15 cellular contexts compared by ENCODE assay signal in genomic region chr4:3371038-3371437, GRCh38.
DNase-seq lines count a peak whose midpoint lies in the region; ATAC-seq, FAIRE-seq and TF ChIP-seq lines count a peak whose summit lies in the region.
"Had no signal": no experiment of that assay in that cellular context is flagged by ENCODE, and none has a peak within 500 bp of the region (broad histone marks: within the 10 kb centered on the region; RNA-seq: fewer than 3 reads in every experiment).

No MANE protein-coding gene starts in this region.

- H3K9me3 ChIP-seq in left ventricle myocardium inferior (replicated peaks) (no peaks in the 10 kb centered on the region), H1 (ENCODE audit: insufficient read depth in 2 of 2, low read depth in 1 of 2, low read length in 1 of 2) (no peaks in the 10 kb centered on the region), mesodermal cell (ENCODE audit: control insufficient read depth, low read length) (no peaks in the 10 kb centered on the region), upper lobe of right lung (no peaks in the 10 kb centered on the region)
- H3K9me3 ChIP-seq: upper lobe of left lung had no signal

- peak overlapping the region; percentile 2 for H3K4ac ChIP-seq in H1 (replicated peaks; ENCODE audit: insufficient read length, low read depth, low read length)

- CTCF ChIA-PET in H1 (lab: Charles Lee; ENCODE audit: partially characterized antibody): interaction anchor here (0.6 to 3.9 kb wide), 19 partner anchors 9 to 614 kb away, joined by 3 to 24 read pairs (median 4); no protein-coding TSS in a partner anchor

- peak overlapping the region; percentile 12 for H3K56ac ChIP-seq in H1 (replicated peaks; ENCODE audit: insufficient read length, low read depth, low read length)

- H2BK5ac ChIP-seq in H1 (ENCODE audit: low read depth, low read length): peak overlapping the region; percentile 37; the same call in 1 of the 2 replicates

- no peak for FAIRE-seq in H1 (lab: Jason Lieb, UNC)
- FAIRE-seq: GM19239 had no signal

- no peak for TF ChIP-seq EP300 in H1 (IDR thresholded peaks at IDR 0.05; ENCODE audit: borderline replicate concordance in 1 of 2, low read depth in 2 of 2, low read length in 2 of 2)

- no peak overlapping the region for H2BK120ac ChIP-seq in H1 (replicated peaks; ENCODE audit: low read depth, low read length)

- ATAC-seq in left ventricle myocardium superior: no peak
- no peak for ATAC-seq in upper lobe of right lung
- ATAC-seq: natural killer cell, PC-3 had no signal

- H3K36me3 ChIP-seq in left ventricle myocardium inferior (no peaks in the 10 kb centered on the region), H1 (ENCODE audit: control insufficient read depth in 2 of 4, insufficient read depth in 4 of 4, low read length in 3 of 4) (no peaks in the 10 kb centered on the region), mesodermal cell (ENCODE audit: control insufficient read depth, insufficient read depth, low read length) (peaks cover 5% of the 10 kb centered on the region), upper lobe of right lung (no peaks in the 10 kb centered on the region)

- no peaks in the 10 kb centered on the region for H3K79me2 ChIP-seq in H1 (ENCODE audit: control insufficient read depth in 1 of 2, insufficient read depth in 2 of 2, low read length in 2 of 2)

- no peak overlapping the region for H3K14ac ChIP-seq in H1 (ENCODE audit: insufficient read length)

- H4K5ac ChIP-seq in H1 (ENCODE audit: insufficient read length, low read depth, low read length): no peak overlapping the region

- no peak overlapping the region for H4K8ac ChIP-seq in H1 (ENCODE audit: extremely low read depth, insufficient read depth, low read length)

- no peak for TF ChIP-seq CTCF in left ventricle myocardium inferior (IDR thresholded peaks at IDR 0.05; ENCODE audit: borderline replicate concordance)
- no peak for TF ChIP-seq CTCF in H1 (IDR thresholded peaks at IDR 0.05; ENCODE audit: control extremely low read depth in 1 of 3, insufficient read depth in 1 of 3, low read depth in 1 of 3, low read length in 3 of 3)
- TF ChIP-seq CTCF in upper lobe of right lung (IDR thresholded peaks at IDR 0.05): no peak

- peak overlapping the region; percentile 10; the same call in 1 of the 2 replicates for H2BK15ac ChIP-seq in H1 (ENCODE audit: low read length)

- intact Hi-C loops in left ventricle myocardium inferior (cut with micrococcal nuclease): no loop called here
- intact Hi-C loops in left ventricle myocardium superior (cut with micrococcal nuclease): no loop called here
- intact Hi-C loops in upper lobe of right lung (cut with DNase I): no loop called here

- peaks cover 9% of the 10 kb centered on the region; the same call in 1 of the 2 replicates for H3K23me2 ChIP-seq in H1 (ENCODE audit: low read depth, low read length)

- H4K91ac ChIP-seq in H1 (replicated peaks; ENCODE audit: insufficient read length, low read length): no peak overlapping the region

- peaks cover 15 to 16% of the 10 kb centered on the region in 2 experiments for H4K20me1 ChIP-seq in H1 (replicated peaks in 1 of 2; ENCODE audit: control insufficient read depth in 1 of 2, insufficient read depth in 2 of 2, low read length in 2 of 2)

- no peak overlapping the region for H2AK5ac ChIP-seq in H1 (ENCODE audit: low read depth, low read length)

- H2BK20ac ChIP-seq in H1 (ENCODE audit: low read length): no peak overlapping the region

- H3K4me3 ChIP-seq in left ventricle myocardium inferior (peak overlapping the region; percentile 60), H1 (ENCODE audit: extremely low read depth in 1 of 4, insufficient read depth in 2 of 4, low read depth in 3 of 4, low read length in 4 of 4) (peak overlapping the region in 1 of 4 experiments; percentile 47; a peak in 1 of 8 replicates), mesodermal cell (ENCODE audit: extremely low read depth, insufficient read depth, low read length, poor library complexity, severe bottlenecking) (no peak overlapping the region), upper lobe of right lung (peak overlapping the region; percentile 25)

- no peak overlapping the region; the same call in 1 of the 2 replicates for H2BK12ac ChIP-seq in H1 (ENCODE audit: low read depth, low read length)

- H3K4me1 ChIP-seq in left ventricle myocardium inferior (peaks cover 50% of the 10 kb centered on the region), H1 (replicated peaks in 1 of 4; ENCODE audit: control insufficient read depth in 3 of 4, insufficient read depth in 4 of 4, low read length in 3 of 4) (peaks cover 7 to 33% (median 21%) of the 10 kb centered on the region in 4 experiments), mesodermal cell (ENCODE audit: control insufficient read depth, insufficient read depth, low read length, poor library complexity, severe bottlenecking) (peaks cover 31% of the 10 kb centered on the region), upper lobe of right lung (peaks cover 38% of the 10 kb centered on the region)

- no peak for TF ChIP-seq POLR2A in H1 (IDR thresholded peaks at IDR 0.05; ENCODE audit: control extremely low read depth in 1 of 2, low read depth in 2 of 2, low read length in 2 of 2)

- H3K18ac ChIP-seq in H1 (ENCODE audit: extremely low read depth, low read length): no peak overlapping the region

- H3K79me1 ChIP-seq in H1 (ENCODE audit: low read depth, low read length): peaks cover 4% of the 10 kb centered on the region

- H3K27ac ChIP-seq in left ventricle myocardium inferior (replicated peaks) (no peak overlapping the region), H1 (ENCODE audit: low read depth, low read length) (no peak overlapping the region), mesodermal cell (ENCODE audit: low read depth, low read length, severe bottlenecking) (peak overlapping the region; percentile 58), upper lobe of right lung (peak overlapping the region; percentile 56)

- DNase-seq in left ventricle myocardium inferior (no peak), left ventricle myocardium superior (no peak), H1 (ENCODE audit: low read depth in 1 of 2, low spot score in 2 of 2) (no peak), upper lobe of right lung (no peak), occipital lobe (lab: John Stamatoyannopoulos, UW) (no peak), RPMI8226 (no peak), Kasumi-1 (lab: John Stamatoyannopoulos, UW) (no peak)
- DNase-seq: activated gamma-delta T cell, DMS53, natural killer cell, NCI-H1048, PC-3 had no signal

- H3K23ac ChIP-seq in H1 (ENCODE audit: insufficient read length): no peak overlapping the region

- H3K9ac ChIP-seq in H1 (replicated peaks in 1 of 4; ENCODE audit: extremely low read depth in 1 of 4, low read depth in 3 of 4, low read length in 3 of 4): no peak overlapping the region

- H3K4me2 ChIP-seq in H1 (ENCODE audit: insufficient read depth in 1 of 2, low read depth in 2 of 2, low read length in 2 of 2): peak overlapping the region; percentile 52 to 60; a peak in 3 of 4 replicates

- POLR2A ChIA-PET in H1 (lab: Charles Lee; ENCODE audit: partially characterized antibody): interaction anchor here (1.1 to 1.9 kb wide), 2 partner anchors 9 to 49 kb away, joined by 3 to 4 read pairs; no protein-coding TSS in a partner anchor

- no peak overlapping the region for H2AFZ ChIP-seq in H1 (ENCODE audit: low read length)

- no peak for TF ChIP-seq RAD21 in H1 (IDR thresholded peaks at IDR 0.05 in 1 of 2, conservative IDR thresholded peaks at IDR 0.05 in 1 of 2; ENCODE audit: low read depth in 2 of 2, low read length in 2 of 2)

- H3K27me3 ChIP-seq in left ventricle myocardium inferior (ENCODE audit: low read depth): no peaks in the 10 kb centered on the region
- peaks cover 0 to 13% (median 10%) of the 10 kb centered on the region in 4 experiments; a peak in 3 of 7 replicates for H3K27me3 ChIP-seq in H1 (replicated peaks in 1 of 4; ENCODE audit: control insufficient read depth in 3 of 4, extremely low read depth in 1 of 4, insufficient read depth in 3 of 4, low read length in 3 of 4)
- H3K27me3 ChIP-seq in upper lobe of right lung: no peaks in the 10 kb centered on the region
- H3K27me3 ChIP-seq: upper lobe of left lung had no signal

- WGBS in H1 (ENCODE audit: extremely low coverage in 1 of 2, insufficient coverage in 1 of 2, insufficient read length in 1 of 2, insufficient replicate concordance in 2 of 2, low coverage in 1 of 2, low lambda C conversion rate in 2 of 2, missing lambda C conversion rate in 1 of 2), 2 experiments: 34% methylated on average over 14 of the region's 14 CpGs; no CpG with 5 or more reads in 1 of the 2 experiments
- 29 to 30% methylated on average over 14 of the region's 14 CpGs for WGBS in mesodermal cell (ENCODE audit: insufficient coverage in 2 of 2), 2 experiments

TF ChIP-seq in H1, 55 proteins besides CTCF, POLR2A, EP300 and RAD21 (continues in another document):
- TF ChIP-seq NANOG (IDR thresholded peaks at IDR 0.05; ENCODE audit: insufficient read depth, low read depth, low read length, poor library complexity, severe bottlenecking) (no peak), TAF1 (IDR thresholded peaks at IDR 0.05; ENCODE audit: low read depth, low read length) (no peak)

Comparison
In these comparisons a context has a peak if more than half of its experiments do, and no peak if none do; other contexts are left out.
1. H3K27ac ChIP-seq: peak in mesodermal cell (single experiment) and upper lobe of right lung (single experiment); none in left ventricle myocardium inferior (single experiment) and H1 (single experiment).